Comparison of ENCODE assay signal across 1 cellular context in genomic region chr18:79413426-79413825, GRCh38.
TF ChIP-seq lines count a peak whose summit lies in the region.

No MANE protein-coding gene starts in this region.

TF ChIP-seq in IMR-90, 13 proteins besides CTCF, POLR2A, EP300 and RAD21 (continued from another document):
- TF ChIP-seq, protein P1, sequence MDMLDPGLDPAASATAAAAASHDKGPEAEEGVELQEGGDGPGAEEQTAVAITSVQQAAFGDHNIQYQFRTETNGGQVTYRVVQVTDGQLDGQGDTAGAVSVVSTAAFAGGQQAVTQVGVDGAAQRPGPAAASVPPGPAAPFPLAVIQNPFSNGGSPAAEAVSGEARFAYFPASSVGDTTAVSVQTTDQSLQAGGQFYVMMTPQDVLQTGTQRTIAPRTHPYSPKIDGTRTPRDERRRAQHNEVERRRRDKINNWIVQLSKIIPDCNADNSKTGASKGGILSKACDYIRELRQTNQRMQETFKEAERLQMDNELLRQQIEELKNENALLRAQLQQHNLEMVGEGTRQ (IDR thresholded peaks at IDR 0.05; ENCODE audit: low read depth, low read length), result no peak
